ENCODE assay signal across 23 cellular contexts in the genomic region with DNA sequence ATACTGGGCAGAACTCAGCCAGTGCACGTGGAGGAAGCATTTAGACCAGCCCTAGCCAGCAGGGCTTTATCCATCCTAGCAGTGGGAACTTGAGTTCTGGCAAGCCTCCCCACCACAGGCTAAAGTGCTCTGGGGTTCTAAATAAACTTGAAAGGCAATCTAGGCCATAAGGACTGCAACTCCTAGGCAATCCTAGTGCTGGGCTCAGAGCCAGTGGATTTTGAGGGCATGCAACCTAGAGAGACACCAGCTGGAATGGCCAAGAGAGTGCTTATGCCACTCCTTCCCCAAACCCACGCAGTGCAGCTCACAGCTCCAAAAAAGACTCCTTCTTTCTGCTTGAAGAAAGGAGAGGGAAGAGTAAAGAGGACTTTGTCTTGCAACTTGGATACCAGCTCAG.
DNase-seq lines count a peak whose midpoint lies in the region; ATAC-seq and TF ChIP-seq lines count a peak whose summit lies in the region.
"Had no signal": no experiment of that assay in that cellular context is flagged by ENCODE, and none has a peak within 500 bp of the region (broad histone marks: within the 10 kb centered on the region; RNA-seq: fewer than 3 reads in every experiment).

No MANE protein-coding gene starts in this region.

- no peak for TF ChIP-seq CTCF in left ventricle myocardium inferior (IDR thresholded peaks at IDR 0.05; ENCODE audit: borderline replicate concordance)
- TF ChIP-seq CTCF in right atrium auricular region (IDR thresholded peaks at IDR 0.05), result no peak
- no peak for TF ChIP-seq CTCF in upper lobe of right lung (IDR thresholded peaks at IDR 0.05)

- H3K36me3 ChIP-seq in left ventricle myocardium inferior (no peaks in the 10 kb centered on the region), right atrium auricular region (no peaks in the 10 kb centered on the region), upper lobe of right lung (no peaks in the 10 kb centered on the region)

- H3K4me1 ChIP-seq in left ventricle myocardium inferior (peaks cover 28% of the 10 kb centered on the region), right atrium auricular region (peaks cover 0 to 9% of the 10 kb centered on the region in 2 donors), upper lobe of right lung (no peaks in the 10 kb centered on the region)

- DNase-seq in NCI-H1694 (lab: John Stamatoyannopoulos, UW) (peak; percentile 22), NCI-H1694 treated with DMSO at 0.1 percent for 48 hours (lab: John Stamatoyannopoulos, UW) (no peak), left ventricle myocardium inferior (no peak), right atrium auricular region (ENCODE audit: low spot score) (no peak), RPMI7951 (ENCODE audit: low read depth) (peak; percentile 18), upper lobe of right lung (no peak), kidney glomerular epithelial cell (lab: John Stamatoyannopoulos, UW) (no peak), HK-2 (ENCODE audit: unreplicated experiment) (no peak)
- DNase-seq: Caco-2; CD8-positive, alpha-beta T cell; Karpas-422; MV-4-11; NCI-H1105; NCI-H1436 treated with DMSO at 0.1 percent for 48 hours; NCI-H2029; NCI-H345; NCI-H524 treated with DMSO at 0.1 percent for 48 hours; NCI-H82; SIG-M5 had no signal

- H3K9me3 ChIP-seq in left ventricle myocardium inferior (replicated peaks), result no peaks in the 10 kb centered on the region
- H3K9me3 ChIP-seq in right atrium auricular region, result no peaks in the 10 kb centered on the region
- no peaks in the 10 kb centered on the region for H3K9me3 ChIP-seq in upper lobe of right lung
- H3K9me3 ChIP-seq: Caco-2 had no signal

- intact Hi-C loops in left ventricle myocardium inferior (cut with micrococcal nuclease), result no loop called here
- intact Hi-C loops in upper lobe of right lung (cut with DNase I), result no loop called here

- H3K27me3 ChIP-seq in left ventricle myocardium inferior (ENCODE audit: low read depth) (no peaks in the 10 kb centered on the region), right atrium auricular region (no peaks in the 10 kb centered on the region), upper lobe of right lung (no peaks in the 10 kb centered on the region)

- H3K4me3 ChIP-seq in left ventricle myocardium inferior (no peak overlapping the region), right atrium auricular region (no peak overlapping the region), upper lobe of right lung (no peak overlapping the region)
- H3K4me3 ChIP-seq: SK-N-MC had no signal

- ATAC-seq in upper lobe of right lung, result peak; percentile 23
- ATAC-seq: CD8-positive, alpha-beta T cell; HepG2 had no signal

- peak overlapping the region; percentile 73 for H3K27ac ChIP-seq in left ventricle myocardium inferior (replicated peaks)
- no peak overlapping the region for H3K27ac ChIP-seq in right atrium auricular region
- H3K27ac ChIP-seq in upper lobe of right lung, result no peak overlapping the region
- H3K27ac ChIP-seq: 22Rv1, C4-2B, SK-N-MC had no signal

Comparison
In these comparisons a context has a peak if more than half of its experiments do, and no peak if none do; other contexts are left out.
1. DNase-seq: peak in NCI-H1694 (single experiment) and RPMI7951 (single experiment); none in NCI-H1694 treated with DMSO at 0.1 percent for 48 hours (single experiment), left ventricle myocardium inferior (single experiment), right atrium auricular region (single experiment), upper lobe of right lung (single experiment), kidney glomerular epithelial cell (single experiment) and HK-2 (single experiment).